In genomic region chr16:4293822-4294457, GRCh38 we compare ENCODE assay signal across 8 cellular contexts. TPM values are rescaled to one million over a fixed set of nuclear protein-coding genes. Genes with fewer than 3 reads are reported as not detected.
DNase-seq lines count a peak whose midpoint lies in the region; ATAC-seq lines count a peak whose summit lies in the region.

No MANE protein-coding gene starts in this region.

- CTCF ChIA-PET in T-cell (lab: Charles Lee) = no interaction called here

- DNase-seq in DMS79 treated with DMSO at 0.1 percent for 48 hours (lab: John Stamatoyannopoulos, UW) = peak; percentile 88
- DNase-seq in NCI-H2227 treated with DMSO at 0.1 percent for 48 hours (lab: John Stamatoyannopoulos, UW) = peak; percentile 75
- DNase-seq in ecto neural progenitor cell (ENCODE audit: low spot score) = peak; percentile 88
- DNase-seq in midbrain (lab: John Stamatoyannopoulos, UW) = peak; percentile 15
- no peak for DNase-seq in T-cell
- no peak for DNase-seq in activated naive CD8-positive, alpha-beta T cell treated with anti-CD3 and anti-CD28 coated beads for 36 hours
- no peak for DNase-seq in activated gamma-delta T cell treated with Interleukin-2 at 50 U/mL for 16 hours
- no peak for DNase-seq in activated naive CD4-positive, alpha-beta T cell (lab: John Stamatoyannopoulos, UW)

- no peak overlapping the region for H3K27ac Mint-ChIP-seq in T-cell
- no peak overlapping the region for H3K27ac Mint-ChIP-seq in activated naive CD8-positive, alpha-beta T cell treated with anti-CD3 and anti-CD28 coated beads for 36 hours

- H3K36me3 Mint-ChIP-seq in T-cell = no peaks in the 10 kb centered on the region
- H3K36me3 Mint-ChIP-seq in activated naive CD8-positive, alpha-beta T cell treated with anti-CD3 and anti-CD28 coated beads for 36 hours = no peaks in the 10 kb centered on the region

- no peak for ATAC-seq in T-cell (replicated peaks in 1 of 4)

- H3K27me3 Mint-ChIP-seq in T-cell = peaks cover 10 to 11% of the 10 kb centered on the region in 2 donors
- peaks cover 5% of the 10 kb centered on the region for H3K27me3 Mint-ChIP-seq in activated naive CD8-positive, alpha-beta T cell treated with anti-CD3 and anti-CD28 coated beads for 36 hours

- no peaks in the 10 kb centered on the region for H3K9me3 Mint-ChIP-seq in T-cell
- H3K9me3 Mint-ChIP-seq in activated naive CD8-positive, alpha-beta T cell treated with anti-CD3 and anti-CD28 coated beads for 36 hours = no peaks in the 10 kb centered on the region

- POLR2A ChIA-PET in T-cell (lab: Charles Lee) = no interaction called here

- peaks cover 1 to 7% (median 2%) of the 10 kb centered on the region in 3 donors for H3K4me1 Mint-ChIP-seq in T-cell
- peaks cover 3% of the 10 kb centered on the region for H3K4me1 Mint-ChIP-seq in activated naive CD8-positive, alpha-beta T cell treated with anti-CD3 and anti-CD28 coated beads for 36 hours

- no peak overlapping the region for H3K4me3 Mint-ChIP-seq in T-cell
- no peak overlapping the region for H3K4me3 Mint-ChIP-seq in activated naive CD8-positive, alpha-beta T cell treated with anti-CD3 and anti-CD28 coated beads for 36 hours

RNA-seq across cellular contexts. Expression of gene TFAP4, which starts 21.1 kb away (rescaled TPM):
- total RNA-seq in T-cell = 10 to 100 TPM; 15.1 to 35.2 (median 34.6) TPM
- 10 to 100 TPM; 44.2 to 44.9 TPM for total RNA-seq in activated naive CD8-positive, alpha-beta T cell treated with anti-CD3 and anti-CD28 coated beads for 36 hours

RNA-seq across cellular contexts. Expression of gene GLIS2, which starts 21.9 kb away (rescaled TPM):
- total RNA-seq in T-cell = under 1 TPM in 3 of 5 donors, not detected in 2; 0.18 to 0.20 (median 0.19) TPM
- under 1 TPM; 0.08 to 0.16 TPM for total RNA-seq in activated naive CD8-positive, alpha-beta T cell treated with anti-CD3 and anti-CD28 coated beads for 36 hours

RNA-seq across cellular contexts. Expression of gene SRL, which starts 52.1 kb away (rescaled TPM):
- total RNA-seq in T-cell = under 1 TPM in 1 of 5 donors, not detected in 4; 0.06 TPM
- total RNA-seq in activated naive CD8-positive, alpha-beta T cell treated with anti-CD3 and anti-CD28 coated beads for 36 hours = not detected

RNA-seq across cellular contexts. Expression of gene PAM16, which starts 57.2 kb away (rescaled TPM):
- total RNA-seq in T-cell = 10 to 100 TPM; 41.2 to 53.7 (median 47.4) TPM
- total RNA-seq in activated naive CD8-positive, alpha-beta T cell treated with anti-CD3 and anti-CD28 coated beads for 36 hours = 10 to 100 TPM; 73.0 to 73.9 TPM

Comparison
In these comparisons a context has a peak if more than half of its experiments do, and no peak if none do; other contexts are left out.
1. DNase-seq: peak in DMS79 treated with DMSO at 0.1 percent for 48 hours (single experiment), NCI-H2227 treated with DMSO at 0.1 percent for 48 hours (single experiment), ecto neural progenitor cell (single experiment) and midbrain (single experiment); none in T-cell (0 of 34), activated naive CD8-positive, alpha-beta T cell treated with anti-CD3 and anti-CD28 coated beads for 36 hours (single experiment), activated gamma-delta T cell treated with Interleukin-2 at 50 U/mL for 16 hours (single experiment) and activated naive CD4-positive, alpha-beta T cell (0 of 4).